Comparison of ENCODE assay signal across 1 cellular context in the genomic region with DNA sequence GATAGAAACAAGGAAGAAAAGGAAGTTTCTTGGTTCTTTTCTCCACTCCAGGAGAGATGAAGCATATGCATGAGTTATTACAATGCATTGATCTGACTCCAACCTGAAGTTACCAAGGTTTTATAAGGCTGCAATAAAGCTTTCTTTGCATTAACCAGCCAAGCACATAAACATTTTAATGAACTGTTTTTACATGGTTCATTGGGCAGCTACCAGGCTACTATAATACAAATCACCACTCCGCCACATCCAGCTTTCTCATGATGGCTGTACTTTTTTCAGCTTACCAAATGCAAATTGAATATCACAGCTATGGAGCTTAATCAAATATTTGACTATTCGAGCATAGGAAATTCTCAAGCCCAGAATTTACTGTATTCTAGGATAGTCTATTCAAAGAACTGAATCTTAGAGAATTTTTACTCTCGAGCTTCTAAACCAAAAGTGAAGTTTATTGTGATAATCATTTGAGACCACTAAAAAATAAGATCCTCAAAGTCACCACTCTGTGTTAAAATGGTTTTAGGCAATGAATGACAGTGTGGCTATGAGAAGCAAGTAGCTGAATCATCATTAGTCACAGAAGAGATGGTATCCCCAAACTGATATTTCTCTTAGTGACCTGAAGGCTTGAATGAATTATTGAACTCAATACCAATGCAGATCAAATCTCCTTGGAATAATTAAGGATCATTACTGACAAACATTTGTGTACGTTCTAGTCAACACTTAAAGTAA.
A peak's percentile ranks its signal among the peaks of the same experiment; 100 is the strongest.
TF ChIP-seq lines count a peak whose summit lies in the region.

No MANE protein-coding gene starts in this region.

TF ChIP-seq in A549, 52 proteins besides CTCF, POLR2A, EP300 and RAD21:
- no peak for TF ChIP-seq CBX8 (IDR thresholded peaks at IDR 0.05)
- TF ChIP-seq PHF8 (IDR thresholded peaks at IDR 0.05; ENCODE audit: borderline replicate concordance, low read depth): no peak
- TF ChIP-seq, protein P1, sequence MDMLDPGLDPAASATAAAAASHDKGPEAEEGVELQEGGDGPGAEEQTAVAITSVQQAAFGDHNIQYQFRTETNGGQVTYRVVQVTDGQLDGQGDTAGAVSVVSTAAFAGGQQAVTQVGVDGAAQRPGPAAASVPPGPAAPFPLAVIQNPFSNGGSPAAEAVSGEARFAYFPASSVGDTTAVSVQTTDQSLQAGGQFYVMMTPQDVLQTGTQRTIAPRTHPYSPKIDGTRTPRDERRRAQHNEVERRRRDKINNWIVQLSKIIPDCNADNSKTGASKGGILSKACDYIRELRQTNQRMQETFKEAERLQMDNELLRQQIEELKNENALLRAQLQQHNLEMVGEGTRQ (IDR thresholded peaks at IDR 0.05): no peak
- no peak for TF ChIP-seq KDM5A (IDR thresholded peaks at IDR 0.05)
- TF ChIP-seq MAFK (IDR thresholded peaks at IDR 0.05; ENCODE audit: partially characterized antibody): peak; percentile 62
- TF ChIP-seq FOSL2 (IDR thresholded peaks at IDR 0.05): no peak
- peak; percentile 8; the same call in 1 of the 2 replicates for TF ChIP-seq FOSL2 (CRISPR knock-in tag; IDR thresholded peaks at IDR 0.05)
